26 cellular contexts compared by ENCODE assay signal in genomic region chr7:108511939-108512338, GRCh38. TPM values are rescaled to one million over a fixed set of nuclear protein-coding genes. Genes with fewer than 3 reads are reported as not detected.
"Had no signal": no experiment of that assay in that cellular context is flagged by ENCODE, and none has a peak within 500 bp of the region (broad histone marks: within the 10 kb centered on the region; RNA-seq: fewer than 3 reads in every experiment).

No MANE protein-coding gene starts in this region.

- H3K4me3 Mint-ChIP-seq: activated CD4-positive, alpha-beta T cell treated with anti-CD3 and anti-CD28 coated beads, Interleukin-2, amount 10 ng/mL, durations not matched to agents 24 days and 14 days; activated CD8-positive, alpha-beta memory T cell treated with anti-CD3 and anti-CD28 coated beads, Interleukin-2, amount 10 ng/mL, durations not matched to agents 7 days and 5 days; activated CD8-positive, alpha-beta T cell treated with anti-CD3 and anti-CD28 coated beads for 36 hours; activated T-helper 1 cell treated with anti-CD3 and anti-CD28 coated beads, Interleukin-12 subunit alpha, Interleukin-12 subunit beta, Interleukin-2, Interleukin-4 antibody, amounts not matched to agents 30 ng/mL and 10 ng/mL and 1 ng/mL, durations not matched to agents 14 hours and 24 hours and 36 hours; effector memory CD8-positive, alpha-beta T cell; nephron progenitor cell; T-helper 1 cell treated with Interleukin-12 subunit alpha and Interleukin-12 subunit beta and Interleukin-4 antibody, amounts not matched to agents 30 μg/mL and 1 μg/mL, for 36 hours had no signal

- H3K9me3 ChIP-seq: esophagus muscularis mucosa, gastrocnemius medialis, pancreas, psoas muscle, right atrium auricular region, spleen, upper lobe of left lung had no signal

- H3K27ac Mint-ChIP-seq: activated CD4-positive, alpha-beta T cell treated with anti-CD3 and anti-CD28 coated beads, Interleukin-2, amount 10 ng/mL, durations not matched to agents 24 days and 14 days; activated CD8-positive, alpha-beta memory T cell treated with anti-CD3 and anti-CD28 coated beads, Interleukin-2, amount 10 ng/mL, durations not matched to agents 7 days and 5 days; activated CD8-positive, alpha-beta T cell treated with anti-CD3 and anti-CD28 coated beads for 36 hours; activated T-helper 1 cell treated with anti-CD3 and anti-CD28 coated beads, Interleukin-12 subunit alpha, Interleukin-12 subunit beta, Interleukin-2, Interleukin-4 antibody, amounts not matched to agents 30 ng/mL and 10 ng/mL and 1 ng/mL, durations not matched to agents 14 hours and 24 hours and 36 hours; nephron progenitor cell; T-helper 1 cell treated with Interleukin-12 subunit alpha and Interleukin-12 subunit beta and Interleukin-4 antibody, amounts not matched to agents 30 μg/mL and 1 μg/mL, for 36 hours had no signal

- H3K27ac ChIP-seq: esophagus muscularis mucosa, gastrocnemius medialis, pancreas, psoas muscle, right atrium auricular region, upper lobe of left lung had no signal

- H3K27me3 Mint-ChIP-seq: activated CD4-positive, alpha-beta T cell treated with anti-CD3 and anti-CD28 coated beads, Interleukin-2, amount 10 ng/mL, durations not matched to agents 24 days and 14 days; activated CD8-positive, alpha-beta memory T cell treated with anti-CD3 and anti-CD28 coated beads, Interleukin-2, amount 10 ng/mL, durations not matched to agents 7 days and 5 days; activated CD8-positive, alpha-beta T cell treated with anti-CD3 and anti-CD28 coated beads for 36 hours; effector memory CD8-positive, alpha-beta T cell had no signal

- H3K27me3 ChIP-seq: dorsolateral prefrontal cortex, esophagus muscularis mucosa, gastrocnemius medialis, pancreas, right atrium auricular region, spleen, upper lobe of left lung had no signal

- H3K9me3 Mint-ChIP-seq: activated CD4-positive, alpha-beta T cell treated with anti-CD3 and anti-CD28 coated beads, Interleukin-2, amount 10 ng/mL, durations not matched to agents 24 days and 14 days; activated CD8-positive, alpha-beta T cell treated with anti-CD3 and anti-CD28 coated beads for 36 hours; activated naive CD4-positive, alpha-beta T cell treated with anti-CD3 and anti-CD28 coated beads, Interleukin-2, amount 50 U/mL, for 72 hours; activated T-helper 1 cell treated with anti-CD3 and anti-CD28 coated beads, Interleukin-12 subunit alpha, Interleukin-12 subunit beta, Interleukin-2, Interleukin-4 antibody, amounts not matched to agents 30 ng/mL and 10 ng/mL and 1 ng/mL, durations not matched to agents 14 hours and 24 hours and 36 hours; effector memory CD8-positive, alpha-beta T cell; T-helper 1 cell treated with Interleukin-12 subunit alpha and Interleukin-12 subunit beta and Interleukin-4 antibody, amounts not matched to agents 30 μg/mL and 1 μg/mL, for 36 hours had no signal

- H3K4me1 ChIP-seq: pancreas, psoas muscle had no signal

- ATAC-seq: activated CD8-positive, alpha-beta memory T cell treated with anti-CD3 and anti-CD28 coated beads, Interleukin-2, amount 10 ng/mL, durations not matched to agents 7 days and 5 days; activated CD8-positive, alpha-beta T cell treated with anti-CD3 and anti-CD28 coated beads for 36 hours; activated naive CD4-positive, alpha-beta T cell treated with anti-CD3 and anti-CD28 coated beads, Interleukin-2, amount 50 U/mL, for 72 hours; effector memory CD8-positive, alpha-beta T cell; gastrocnemius medialis; left ventricle myocardium superior; pancreas; psoas muscle; stimulated activated naive CD8-positive, alpha-beta T cell treated with anti-CD3 and anti-CD28 coated beads, Interleukin-15, Interleukin-2, amounts not matched to agents 100 U/mL and 50 U/mL, for 24 hours had no signal

- DNase-seq: activated CD4-positive, alpha-beta T cell treated with anti-CD3 and anti-CD28 coated beads, Interleukin-2, amount 10 ng/mL, durations not matched to agents 24 days and 14 days; activated CD8-positive, alpha-beta memory T cell treated with anti-CD3 and anti-CD28 coated beads, Interleukin-2, amount 10 ng/mL, durations not matched to agents 7 days and 5 days; activated CD8-positive, alpha-beta T cell treated with anti-CD3 and anti-CD28 coated beads for 36 hours; activated gamma-delta T cell treated with Interleukin-2 at 50 U/mL for 16 hours; activated T-cell treated with anti-CD3 and anti-CD28 coated beads for 4 hours; central memory CD4-positive, alpha-beta T cell; dorsolateral prefrontal cortex; effector memory CD8-positive, alpha-beta T cell; gastrocnemius medialis; head of caudate nucleus; hypothalamus; left ventricle myocardium superior; mammary epithelial cell; midbrain; nephron progenitor cell; pancreas; psoas muscle; spleen; stimulated activated CD4-positive, alpha-beta T cell treated with anti-CD3 and anti-CD28 coated beads, Interleukin-4, amount 100 ng/mL, for 1 hour; stimulated activated naive CD8-positive, alpha-beta T cell treated with anti-CD3 and anti-CD28 coated beads, Interleukin-15, Interleukin-2, amounts not matched to agents 100 U/mL and 50 U/mL, for 24 hours; upper lobe of left lung had no signal

- H3K4me3 ChIP-seq: dorsolateral prefrontal cortex, esophagus muscularis mucosa, gastrocnemius medialis, pancreas, psoas muscle, right atrium auricular region, spleen, upper lobe of left lung had no signal

- H3K4me1 Mint-ChIP-seq: activated CD4-positive, alpha-beta T cell treated with anti-CD3 and anti-CD28 coated beads, Interleukin-2, amount 10 ng/mL, durations not matched to agents 24 days and 14 days; nephron progenitor cell had no signal

RNA-seq across cellular contexts. Expression of gene NRCAM, which starts 55.7 kb away (rescaled TPM):
- total RNA-seq: activated CD4-positive, alpha-beta T cell treated with anti-CD3 and anti-CD28 coated beads, Interleukin-2, amount 10 ng/mL, durations not matched to agents 24 days and 14 days had no signal
